In the genomic region with DNA sequence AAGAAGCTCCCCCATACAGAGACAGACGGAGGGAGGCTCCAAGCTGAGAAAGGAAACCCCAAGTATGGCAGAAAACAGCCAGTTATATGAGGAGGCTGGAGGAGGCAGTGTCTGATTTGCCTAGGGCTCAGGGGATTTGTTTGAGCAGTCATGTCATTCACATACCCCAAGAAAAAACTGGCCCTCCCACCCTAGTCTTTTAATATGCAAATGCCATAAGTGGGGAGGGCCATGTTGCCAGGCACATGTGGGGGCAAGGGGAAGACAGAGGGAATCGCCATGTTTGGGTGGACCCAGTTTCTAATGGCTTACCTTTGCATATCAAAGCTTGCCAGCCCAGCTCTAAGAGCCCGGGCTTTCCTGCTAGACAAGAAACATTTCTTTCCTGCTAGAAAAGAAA, we compare ENCODE assay signal across 1 cellular context.
TF ChIP-seq lines count a peak whose summit lies in the region.

No MANE protein-coding gene starts in this region.

TF ChIP-seq in H1, 55 proteins besides CTCF, POLR2A, EP300 and RAD21 (continued from another document):
- TF ChIP-seq CHD2 (IDR thresholded peaks at IDR 0.05; ENCODE audit: low read length) (no peak), SP1 (IDR thresholded peaks at IDR 0.05; ENCODE audit: low read depth, low read length) (peak; percentile 57; the same call in 1 of the 2 replicates), POU5F1 (IDR thresholded peaks at IDR 0.05; ENCODE audit: low read depth, low read length) (peak; percentile 59; the same call in 1 of the 2 replicates), NANOG (IDR thresholded peaks at IDR 0.05; ENCODE audit: insufficient read depth, low read depth, low read length, poor library complexity, severe bottlenecking) (peak; percentile 22), NRF1 (IDR thresholded peaks at IDR 0.05; ENCODE audit: low read depth, low read length) (no peak), SP2 (IDR thresholded peaks at IDR 0.05; ENCODE audit: low read length) (no peak)
TF ChIP-seq in H1: peak in this region for 9.
